Comparison of ENCODE assay signal across 1 cellular context in genomic region chr1:230147253-230148193, GRCh38.
TF ChIP-seq lines count a peak whose summit lies in the region.

No MANE protein-coding gene starts in this region.

TF ChIP-seq in H1, 55 proteins besides CTCF, POLR2A, EP300 and RAD21:
- TF ChIP-seq TEAD4 (IDR thresholded peaks at IDR 0.05; ENCODE audit: low read depth, low read length) (no peak), NRF1 (IDR thresholded peaks at IDR 0.05; ENCODE audit: low read depth, low read length) (no peak), CEBPB (IDR thresholded peaks at IDR 0.05; ENCODE audit: low read depth, low read length) (no peak), EZH2 (IDR thresholded peaks at IDR 0.05; ENCODE audit: low read depth, low read length, severe bottlenecking) (no peak), RFX5 (IDR thresholded peaks at IDR 0.05; ENCODE audit: borderline replicate concordance, low read depth, low read length) (no peak), CTBP2 (IDR thresholded peaks at IDR 0.05; ENCODE audit: borderline replicate concordance, insufficient read depth, insufficient read length, low read length) (no peak), YY1 (IDR thresholded peaks at IDR 0.05; ENCODE audit: low read depth, low read length) (no peak), HDAC6 (IDR thresholded peaks at IDR 0.05; ENCODE audit: low read depth, low read length) (no peak), CHD2 (IDR thresholded peaks at IDR 0.05; ENCODE audit: low read length) (no peak), SIX5 (IDR thresholded peaks at IDR 0.05; ENCODE audit: low read depth, low read length) (no peak), SIRT6 (IDR thresholded peaks at IDR 0.05; ENCODE audit: low read length) (no peak), FOSL1 (IDR thresholded peaks at IDR 0.05; ENCODE audit: insufficient read depth, low read depth, low read length) (no peak), E2F6 (IDR thresholded peaks at IDR 0.05) (no peak), BCL11A (IDR thresholded peaks at IDR 0.05; ENCODE audit: low read depth in 2 of 2, low read length in 2 of 2) (no peak), SIN3A (conservative IDR thresholded peaks at IDR 0.05 in 1 of 2, IDR thresholded peaks at IDR 0.05 in 1 of 2; ENCODE audit: low read depth in 1 of 2, low read length in 2 of 2) (no peak), ATF3 (IDR thresholded peaks at IDR 0.05; ENCODE audit: insufficient read depth, low read depth, low read length) (no peak)
